8 cellular contexts compared by ENCODE assay signal in the genomic region with DNA sequence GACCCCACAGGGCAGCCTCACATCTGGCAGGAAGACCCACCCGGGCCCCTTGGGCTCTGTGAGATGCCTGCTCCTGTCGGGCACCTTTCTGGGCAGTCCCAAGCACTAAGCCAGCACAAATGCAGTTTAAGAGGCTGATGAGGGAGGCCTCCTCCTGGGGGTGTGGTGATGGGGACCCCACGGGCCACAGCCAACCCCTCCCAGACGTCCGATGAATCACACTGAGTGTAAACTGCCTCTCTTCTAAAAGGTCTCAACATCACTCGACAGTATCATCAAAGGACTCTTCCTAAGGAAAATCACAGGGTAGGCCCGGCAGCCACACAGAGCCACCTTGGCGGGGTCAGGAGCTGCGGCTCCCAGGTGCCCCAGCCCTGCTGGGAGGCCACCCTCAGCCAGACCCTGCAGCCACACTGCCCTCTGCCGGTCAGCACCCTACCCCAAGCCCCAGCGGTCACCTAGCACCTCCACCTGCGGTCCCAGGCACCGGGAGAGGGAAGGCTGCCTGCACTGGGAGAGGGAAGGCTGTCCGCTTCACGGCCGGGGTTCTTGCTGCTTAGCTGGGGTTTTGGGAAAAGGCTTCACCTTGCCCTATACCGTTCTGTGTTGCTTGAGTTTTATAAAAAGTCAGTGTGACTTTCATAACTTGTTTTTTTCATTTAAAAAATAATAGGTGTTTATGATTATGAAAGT. TPM values are rescaled to one million over a fixed set of nuclear protein-coding genes. Genes with fewer than 3 reads are reported as not detected.
A peak's percentile ranks its signal among the peaks of the same experiment; 100 is the strongest.
DNase-seq lines count a peak whose midpoint lies in the region; ATAC-seq and TF ChIP-seq lines count a peak whose summit lies in the region.

No MANE protein-coding gene starts in this region.

- intact Hi-C loops in colonic mucosa (cut with DNase I): no loop called here

- no peaks in the 10 kb centered on the region for H3K9me3 ChIP-seq in colonic mucosa
- H3K9me3 ChIP-seq in mesenchymal stem cell (ENCODE audit: control insufficient read depth, low read length): no peaks in the 10 kb centered on the region

- H2BK15ac ChIP-seq in mesenchymal stem cell (ENCODE audit: low read depth, poor library complexity, severe bottlenecking): no peak overlapping the region

- WGBS in mesenchymal stem cell: 45% methylated on average over 16 of the region's 17 CpGs

- H3K27ac ChIP-seq in colonic mucosa: peak overlapping the region; percentile 70
- H3K27ac ChIP-seq in mesenchymal stem cell (ENCODE audit: low read length, poor library complexity, severe bottlenecking): no peak overlapping the region

- no peak overlapping the region for H2BK12ac ChIP-seq in mesenchymal stem cell (ENCODE audit: low read length in 2 of 2)

- no peak overlapping the region for H3K18ac ChIP-seq in mesenchymal stem cell (ENCODE audit: low read depth in 1 of 2, low read length in 2 of 2)

- H3K4me1 ChIP-seq in colonic mucosa: peaks cover 19% of the 10 kb centered on the region
- peaks cover 22% of the 10 kb centered on the region for H3K4me1 ChIP-seq in mesenchymal stem cell (ENCODE audit: control insufficient read depth, insufficient read depth, low read depth, low read length)

- DNase-seq in COLO668 (lab: John Stamatoyannopoulos, UW; ENCODE audit: unreplicated experiment) (peak; percentile 93), HuH-7.5 (ENCODE audit: low spot score) (peak; percentile 95), SW480 (ENCODE audit: low spot score) (peak; percentile 73), colonic mucosa (peak; percentile 92), mesenchymal stem cell (peak; percentile 18), superior temporal gyrus (ENCODE audit: extremely low spot score) (no peak), NK-92 (lab: John Stamatoyannopoulos, UW; ENCODE audit: unreplicated experiment) (no peak)

- H3K14ac ChIP-seq in mesenchymal stem cell (ENCODE audit: low read length in 2 of 2): no peak overlapping the region

- H3K4me3 ChIP-seq in colonic mucosa: no peak overlapping the region
- no peak overlapping the region for H3K4me3 ChIP-seq in mesenchymal stem cell (ENCODE audit: insufficient read depth in 1 of 2, low read depth in 1 of 2, low read length in 2 of 2)

- H3K4ac ChIP-seq in mesenchymal stem cell (ENCODE audit: low read depth in 1 of 2, low read length in 2 of 2): no peak overlapping the region

- H3K36me3 ChIP-seq in colonic mucosa: no peaks in the 10 kb centered on the region
- H3K36me3 ChIP-seq in mesenchymal stem cell (ENCODE audit: control insufficient read depth in 1 of 2, insufficient read depth in 2 of 2, low read depth in 1 of 2, low read length in 2 of 2): no peaks in the 10 kb centered on the region

- H3K23ac ChIP-seq in mesenchymal stem cell (ENCODE audit: low read length in 2 of 2): no peak overlapping the region

- no peak overlapping the region for H2AFZ ChIP-seq in mesenchymal stem cell (ENCODE audit: low read depth, low read length)

- no peak for ATAC-seq in GM21390 (IDR thresholded peaks at IDR 0.05; ENCODE audit: unreplicated experiment)

- no peak overlapping the region for H4K8ac ChIP-seq in mesenchymal stem cell (ENCODE audit: low read length)

- H2BK5ac ChIP-seq in mesenchymal stem cell (ENCODE audit: low read depth, low read length, poor library complexity, severe bottlenecking): no peak overlapping the region

- H3K4me2 ChIP-seq in mesenchymal stem cell (ENCODE audit: low read length, poor library complexity, severe bottlenecking): no peak overlapping the region

- H4K91ac ChIP-seq in mesenchymal stem cell (ENCODE audit: low read length): no peak overlapping the region

- no peak overlapping the region for H2BK120ac ChIP-seq in mesenchymal stem cell (ENCODE audit: low read depth, low read length)

- H3K27me3 ChIP-seq in colonic mucosa (peaks cover 4% of the 10 kb centered on the region), mesenchymal stem cell (ENCODE audit: control insufficient read depth in 1 of 2, insufficient read depth in 1 of 2, low read length in 2 of 2) (peaks cover 16 to 63% of the 10 kb centered on the region in 2 experiments)

- peaks cover 8% of the 10 kb centered on the region for H3K79me1 ChIP-seq in mesenchymal stem cell (replicated peaks; ENCODE audit: low read length, poor library complexity, severe bottlenecking)

- H2AK5ac ChIP-seq in mesenchymal stem cell (ENCODE audit: low read length, severe bottlenecking): no peak overlapping the region

- TF ChIP-seq CTCF in colonic mucosa (IDR thresholded peaks at IDR 0.05): peak; percentile 74

- H3K9ac ChIP-seq in colonic mucosa (ENCODE audit: low read depth in 2 of 2, low read length in 2 of 2): peak overlapping the region; percentile 3 to 73
- H3K9ac ChIP-seq in mesenchymal stem cell (ENCODE audit: low read length): peak overlapping the region; percentile 57

RNA-seq across cellular contexts. Expression of a gene that starts 3.8 kb away (rescaled TPM):
- 10 to 100 TPM; 50.4 to 72.2 TPM for total RNA-seq in colonic mucosa
- 0.99 TPM for polyA plus RNA-seq in mesenchymal stem cell (2013, experiment 1 of 2)
- 0.74 TPM for polyA plus RNA-seq in mesenchymal stem cell (2013, experiment 2 of 2)

RNA-seq across cellular contexts. Expression of a gene that starts 27.2 kb away (rescaled TPM):
- under 1 TPM; 0.15 to 0.21 TPM for total RNA-seq in colonic mucosa
- not detected for polyA plus RNA-seq in mesenchymal stem cell (2013, experiment 1 of 2)
- not detected for polyA plus RNA-seq in mesenchymal stem cell (2013, experiment 2 of 2)

RNA-seq across cellular contexts. Expression of a gene that starts 42.8 kb away (rescaled TPM):
- total RNA-seq in colonic mucosa: under 1 TPM; 0.10 to 0.16 TPM
- polyA plus RNA-seq in mesenchymal stem cell (2013, experiment 1 of 2): 0.14 TPM
- polyA plus RNA-seq in mesenchymal stem cell (2013, experiment 2 of 2): 0.26 TPM

Comparison
In these comparisons a context has a peak if more than half of its experiments do, and no peak if none do; other contexts are left out.
1. DNase-seq: peak in COLO668 (single experiment), HuH-7.5 (single experiment), SW480 (single experiment), colonic mucosa (single experiment) and mesenchymal stem cell (single experiment); none in superior temporal gyrus (single experiment) and NK-92 (single experiment).